17 cellular contexts compared by ENCODE assay signal in genomic region chr2:176160251-176161040, GRCh38. TPM values are rescaled to one million over a fixed set of nuclear protein-coding genes. Genes with fewer than 3 reads are reported as not detected.
DNase-seq lines count a peak whose midpoint lies in the region; ATAC-seq and TF ChIP-seq lines count a peak whose summit lies in the region.
"Had no signal": no experiment of that assay in that cellular context is flagged by ENCODE, and none has a peak within 500 bp of the region (broad histone marks: within the 10 kb centered on the region; RNA-seq: fewer than 3 reads in every experiment).

No MANE protein-coding gene starts in this region.

- peak overlapping the region; percentile 10 for H3K27ac Mint-ChIP-seq in central memory CD8-positive, alpha-beta T cell (ENCODE audit: low read depth)

- no peak for TF ChIP-seq POLR2A in suprapubic skin (IDR thresholded peaks at IDR 0.05)

- peaks cover 7 to 62% of the 10 kb centered on the region in 2 donors for H3K27me3 ChIP-seq in muscle layer of colon (ENCODE audit: control insufficient read depth in 1 of 2, insufficient read depth in 2 of 2, low read length in 2 of 2)
- peaks cover 99% of the 10 kb centered on the region for H3K27me3 ChIP-seq in suprapubic skin
- H3K27me3 ChIP-seq: SJCRH30 had no signal

- no peak overlapping the region for H3K4me3 Mint-ChIP-seq in central memory CD8-positive, alpha-beta T cell

- no peaks in the 10 kb centered on the region for H3K9me3 Mint-ChIP-seq in central memory CD8-positive, alpha-beta T cell

- DNase-seq in DMS53 (lab: John Stamatoyannopoulos, UW) = peak; percentile 73
- DNase-seq in DMS53 treated with DMSO at 0.1 percent for 48 hours (lab: John Stamatoyannopoulos, UW; ENCODE audit: unreplicated experiment) = no peak
- DNase-seq in central memory CD8-positive, alpha-beta T cell (ENCODE audit: low spot score in 2 of 2) = no peak
- DNase-seq in suprapubic skin (ENCODE audit: low spot score in 2 of 2) = no peak
- no peak for DNase-seq in activated naive CD4-positive, alpha-beta T cell (lab: John Stamatoyannopoulos, UW)
- no peak for DNase-seq in DMS153 treated with DMSO at 0.1 percent for 48 hours (lab: John Stamatoyannopoulos, UW; ENCODE audit: unreplicated experiment)
- DNase-seq in ureter (ENCODE audit: low spot score) = no peak
- DNase-seq: activated gamma-delta T cell treated with Interleukin-2 at 50 U/mL for 16 hours; CD4-positive, alpha-beta memory T cell; NCI-H2081; SJCRH30 had no signal

- H3K27me3 Mint-ChIP-seq in central memory CD8-positive, alpha-beta T cell = peaks cover 100% of the 10 kb centered on the region

- no peak for ATAC-seq in central memory CD8-positive, alpha-beta T cell (replicated peaks; ENCODE audit: extremely low read depth, poor library complexity, severe bottlenecking)

- TF ChIP-seq EP300 in suprapubic skin (IDR thresholded peaks at IDR 0.05) = no peak

- no peak for TF ChIP-seq CTCF in suprapubic skin (IDR thresholded peaks at IDR 0.05)

- peaks cover 21% of the 10 kb centered on the region for H3K4me1 Mint-ChIP-seq in central memory CD8-positive, alpha-beta T cell

- no peak overlapping the region for H3K9ac ChIP-seq in muscle layer of colon (ENCODE audit: low read length)

- H3K27ac ChIP-seq in muscle layer of colon (ENCODE audit: low read depth, low read length) (peak overlapping the region; percentile 42), suprapubic skin (no peak overlapping the region)
- H3K27ac ChIP-seq: 22Rv1, cardiac muscle cell, neutrophil, SJCRH30 had no signal

- H3K4me3 ChIP-seq in muscle layer of colon (ENCODE audit: low read depth in 1 of 2, low read length in 2 of 2) = peak overlapping the region; percentile 11 to 32
- H3K4me3 ChIP-seq in suprapubic skin = peak overlapping the region; percentile 26
- H3K4me3 ChIP-seq: cardiac muscle cell, SJCRH30 had no signal

- peaks cover 24% of the 10 kb centered on the region for H3K36me3 Mint-ChIP-seq in central memory CD8-positive, alpha-beta T cell (ENCODE audit: insufficient read depth)

- no peaks in the 10 kb centered on the region for H3K9me3 ChIP-seq in muscle layer of colon (ENCODE audit: low read length)
- no peaks in the 10 kb centered on the region for H3K9me3 ChIP-seq in suprapubic skin
- H3K9me3 ChIP-seq: neutrophil, SJCRH30 had no signal

- WGBS in suprapubic skin = 39% methylated on average over 33 of the region's 51 CpGs

- H3K4me1 ChIP-seq in muscle layer of colon (ENCODE audit: insufficient read depth, low read length) (peaks cover 19% of the 10 kb centered on the region), suprapubic skin (peaks cover 58% of the 10 kb centered on the region)
- H3K4me1 ChIP-seq: SJCRH30 had no signal

- H3K36me3 ChIP-seq in muscle layer of colon (ENCODE audit: insufficient read depth, low read length) = peaks cover 4% of the 10 kb centered on the region
- no peaks in the 10 kb centered on the region for H3K36me3 ChIP-seq in suprapubic skin
- H3K36me3 ChIP-seq: cardiac muscle cell, neutrophil, SJCRH30 had no signal

RNA-seq across cellular contexts. Expression of gene HOXD3, which starts 3.3 kb away (rescaled TPM):
- 1 to 10 TPM in 2 of 4 donors, under 1 TPM in 2; 0.49 to 3.5 (median 1.5) TPM for total RNA-seq in suprapubic skin
- 28.2 TPM for total RNA-seq in ureter
- total RNA-seq: CD4-positive, alpha-beta memory T cell; liver; SJCRH30 had no signal

RNA-seq across cellular contexts. Expression of gene HOXD4, which starts 9.1 kb away (rescaled TPM):
- total RNA-seq in suprapubic skin (1 to 10 TPM in 2 of 4 donors, not detected in 2; 1.9 to 3.1 TPM), ureter (22.4 TPM)
- total RNA-seq: cardiac muscle cell; CD4-positive, alpha-beta memory T cell; liver; SJCRH30 had no signal

RNA-seq across cellular contexts. Expression of gene HOXD1, which starts 28.0 kb away (rescaled TPM):
- total RNA-seq in suprapubic skin = under 1 TPM in 2 of 4 donors, not detected in 2; 0.85 to 0.89 TPM
- total RNA-seq in ureter = 11.1 TPM
- total RNA-seq: cardiac muscle cell; CD4-positive, alpha-beta memory T cell; liver; M059J had no signal

RNA-seq across cellular contexts. Expression of gene HOXD8, which starts 30.9 kb away (rescaled TPM):
- 1 to 10 TPM; 1.4 to 6.0 (median 2.6) TPM for total RNA-seq in suprapubic skin
- 41.7 TPM for total RNA-seq in ureter
- total RNA-seq: cardiac muscle cell; CD4-positive, alpha-beta memory T cell had no signal

RNA-seq across cellular contexts. Expression of gene HOXD9, which starts 37.9 kb away (rescaled TPM):
- 1 to 10 TPM in 2 of 4 donors, under 1 TPM in 1, not detected in 1; 0.26 to 3.1 (median 2.6) TPM for total RNA-seq in suprapubic skin
- 19.8 TPM for total RNA-seq in ureter
- total RNA-seq: cardiac muscle cell; CD4-positive, alpha-beta memory T cell; liver had no signal
